In the genomic region with DNA sequence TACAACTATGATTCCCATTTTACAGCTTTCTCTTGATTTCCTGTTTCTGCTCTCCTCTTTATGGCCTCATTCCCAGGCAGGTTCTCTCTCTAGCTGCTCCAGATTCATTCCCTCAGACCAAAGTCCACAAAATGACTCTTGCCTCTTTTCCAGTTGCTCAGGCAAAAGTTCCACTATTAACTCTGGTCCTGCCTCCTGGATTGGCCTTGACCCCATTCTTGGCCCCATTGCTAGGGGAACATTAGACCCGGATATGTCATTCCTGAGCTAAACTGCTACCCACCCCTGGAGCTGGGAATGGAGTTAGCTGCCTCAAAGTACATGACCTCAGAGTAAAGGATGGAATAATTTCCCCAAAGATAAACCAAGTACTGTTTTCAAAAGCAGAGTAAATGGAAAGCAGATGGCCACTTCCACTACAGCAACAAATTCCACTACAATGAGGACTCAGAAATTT, we compare ENCODE assay signal across 16 cellular contexts.
DNase-seq lines count a peak whose midpoint lies in the region; ATAC-seq and TF ChIP-seq lines count a peak whose summit lies in the region.
"Had no signal": no experiment of that assay in that cellular context is flagged by ENCODE, and none has a peak within 500 bp of the region (broad histone marks: within the 10 kb centered on the region; RNA-seq: fewer than 3 reads in every experiment).

No MANE protein-coding gene starts in this region.

- no peak overlapping the region for H3K56ac ChIP-seq in mesendoderm (ENCODE audit: low read length)

- H2BK15ac ChIP-seq in mesendoderm (replicated peaks; ENCODE audit: low read depth), result no peak overlapping the region

- CTCF ChIA-PET in AG04450 (lab: Charles Lee), result interaction anchor here (0.7 kb wide), 2 partner anchors 191 to 333 kb away, joined by 3 to 4 read pairs; no protein-coding TSS in a partner anchor

- peak overlapping the region; percentile 22 for H3K27ac ChIP-seq in AG04450 (ENCODE audit: low read depth, low read length)
- peak overlapping the region; percentile 53 for H3K27ac ChIP-seq in neural cell (ENCODE audit: low read length)
- no peak overlapping the region for H3K27ac ChIP-seq in mesendoderm (ENCODE audit: low read depth, low read length)
- H3K27ac ChIP-seq: PC-9 had no signal

- no peaks in the 10 kb centered on the region for H3K79me1 ChIP-seq in mesendoderm (ENCODE audit: low read length)

- no peak overlapping the region for H4K8ac ChIP-seq in mesendoderm (ENCODE audit: low read depth, low read length)

- ATAC-seq in left cardiac atrium, result peak in 1 of 2 donors; percentile 96
- no peak for ATAC-seq in HG03108 (IDR thresholded peaks at IDR 0.05; ENCODE audit: unreplicated experiment)
- ATAC-seq: activated naive CD8-positive, alpha-beta T cell treated with anti-CD3 and anti-CD28 coated beads, Interleukin-2, amount 50 U/mL, for 24 hours; naive thymus-derived CD4-positive, alpha-beta T cell had no signal

- no peaks in the 10 kb centered on the region for H3F3A ChIP-seq in neural cell (ENCODE audit: insufficient read depth, low read length, poor library complexity, severe bottlenecking)

- H3K4ac ChIP-seq in mesendoderm (ENCODE audit: low read depth, low read length), result no peak overlapping the region

- no peaks in the 10 kb centered on the region for H3K27me3 ChIP-seq in AG04450 (ENCODE audit: control insufficient read depth, insufficient read depth, low read length)
- H3K27me3 ChIP-seq in neural cell (ENCODE audit: insufficient read depth, low read depth, low read length), result no peaks in the 10 kb centered on the region
- no peaks in the 10 kb centered on the region for H3K27me3 ChIP-seq in mesendoderm (ENCODE audit: insufficient read depth, low read length, poor library complexity)

- H3K4me3 ChIP-seq in AG04450 (ENCODE audit: low read depth, low read length) (no peak overlapping the region), neural cell (ENCODE audit: low read length) (no peak overlapping the region), mesendoderm (ENCODE audit: low read length) (no peak overlapping the region)
- H3K4me3 ChIP-seq: PC-9 had no signal

- TF ChIP-seq CTCF in AG04450 (IDR thresholded peaks at IDR 0.05; ENCODE audit: low read depth, low read length), result no peak
- TF ChIP-seq CTCF in neural cell (IDR thresholded peaks at IDR 0.05; ENCODE audit: poor library complexity, severe bottlenecking), result no peak

- no peaks in the 10 kb centered on the region for H3K9me2 ChIP-seq in neural cell (ENCODE audit: insufficient read depth, low read length)

- H3K9ac ChIP-seq in neural cell (ENCODE audit: low read length) (no peak overlapping the region), mesendoderm (ENCODE audit: low read length) (no peak overlapping the region)

- no peak overlapping the region for H4K5ac ChIP-seq in mesendoderm (ENCODE audit: low read length)

- no peak overlapping the region for H2BK120ac ChIP-seq in mesendoderm (ENCODE audit: low read depth, low read length)

- WGBS in mesendoderm (ENCODE audit: extremely low coverage, insufficient coverage, low lambda C conversion rate), result no CpG with 5 or more reads among the region's 1 CpG

- no peak overlapping the region for H3K18ac ChIP-seq in mesendoderm (ENCODE audit: low read length)

- TF ChIP-seq EP300 in neural cell (conservative IDR thresholded peaks at IDR 0.05; ENCODE audit: poor library complexity, severe bottlenecking), result no peak

- H4K20me1 ChIP-seq in neural cell (ENCODE audit: insufficient read depth), result no peaks in the 10 kb centered on the region

- no peaks in the 10 kb centered on the region for H3K4me1 ChIP-seq in mesendoderm (ENCODE audit: control insufficient read depth, low read depth, low read length)

- no peak overlapping the region for H3K23ac ChIP-seq in mesendoderm (ENCODE audit: low read length)

- intact Hi-C loops in left cardiac atrium (cut with DNase I), result loop anchor here in 1 of 2 donors (10.0 kb wide), 1 partner anchor 144 kb away; no protein-coding TSS in a partner anchor

- no peak for TF ChIP-seq RAD21 in neural cell (conservative IDR thresholded peaks at IDR 0.05)

- peak overlapping the region; percentile 6 for H3K4me2 ChIP-seq in neural cell (ENCODE audit: low read length)
- H3K4me2 ChIP-seq in mesendoderm (ENCODE audit: low read length), result no peak overlapping the region
- H3K4me2 ChIP-seq: PC-9 had no signal

- no peaks in the 10 kb centered on the region for H3K9me3 ChIP-seq in AG04450 (ENCODE audit: control insufficient read depth, insufficient read depth, low read length)
- no peaks in the 10 kb centered on the region for H3K9me3 ChIP-seq in neural cell (ENCODE audit: low read length)

- H3K79me2 ChIP-seq in neural cell (replicated peaks; ENCODE audit: insufficient read depth, low read length) (no peaks in the 10 kb centered on the region), mesendoderm (ENCODE audit: control insufficient read depth, insufficient read depth, low read length) (no peaks in the 10 kb centered on the region)

- no peak overlapping the region for H2AFZ ChIP-seq in neural cell (ENCODE audit: low read depth, low read length)
- H2AFZ ChIP-seq: PC-9 had no signal

- no peak overlapping the region for H2BK5ac ChIP-seq in mesendoderm (ENCODE audit: low read length)

- DNase-seq in AG04450 (ENCODE audit: low read depth, low spot score) (peak; percentile 6), amniotic stem cell (lab: John Stamatoyannopoulos, UW) (peak; percentile 40), left cardiac atrium (peak; percentile 29), mesendoderm (no peak), NCI-H1930 (lab: John Stamatoyannopoulos, UW) (no peak)
- no peak for DNase-seq in activated CD4-positive, alpha-beta T cell treated with anti-CD3 and anti-CD28 coated beads, Interleukin-2, amount 50 U/mL, for 48 hours
- DNase-seq: activated CD4-positive, alpha-beta T cell treated with anti-CD3 and anti-CD28 coated beads, Interleukin-2, amount 50 U/mL, for 4 hours; activated naive CD8-positive, alpha-beta T cell treated with anti-CD3 and anti-CD28 coated beads, Interleukin-2, amount 50 U/mL, for 24 hours; HFFc6; naive thymus-derived CD4-positive, alpha-beta T cell; NCI-H2107; NCI-H69; PC-9; stimulated activated CD4-positive, alpha-beta T cell treated with anti-CD3 and anti-CD28 coated beads, Interleukin-2, amount 100 ng/mL, for 48 hours had no signal

- H3K36me3 ChIP-seq in neural cell (ENCODE audit: insufficient read depth, low read length) (no peaks in the 10 kb centered on the region), mesendoderm (ENCODE audit: control insufficient read depth, insufficient read depth, low read length) (no peaks in the 10 kb centered on the region)

- H2AK5ac ChIP-seq in mesendoderm (ENCODE audit: low read length), result no peak overlapping the region

- POLR2A ChIA-PET in AG04450 (lab: Yijun Ruan, JAX), result no interaction called here

TF ChIP-seq in neural cell, 6 proteins besides CTCF, POLR2A, EP300 and RAD21:
- TF ChIP-seq REST (IDR thresholded peaks at IDR 0.05; ENCODE audit: borderline replicate concordance), result no peak
- TF ChIP-seq EZH2 (IDR thresholded peaks at IDR 0.05; ENCODE audit: borderline replicate concordance, insufficient read depth, low read length, poor library complexity, severe bottlenecking), result no peak
- TF ChIP-seq POLR2AphosphoS5 (IDR thresholded peaks at IDR 0.05), result no peak
- TF ChIP-seq SMC3 (conservative IDR thresholded peaks at IDR 0.05; ENCODE audit: poor library complexity), result no peak
- no peak for TF ChIP-seq MXI1 (conservative IDR thresholded peaks at IDR 0.05; ENCODE audit: poor library complexity, severe bottlenecking)
- no peak for TF ChIP-seq TAF1 (IDR thresholded peaks at IDR 0.05; ENCODE audit: low read depth)

Comparison
In these comparisons a context has a peak if more than half of its experiments do, and no peak if none do; other contexts are left out.
1. DNase-seq: peak in AG04450 (single experiment), amniotic stem cell (single experiment) and left cardiac atrium (single experiment); none in mesendoderm (single experiment), NCI-H1930 (0 of 2) and activated CD4-positive, alpha-beta T cell treated with anti-CD3 and anti-CD28 coated beads, Interleukin-2, amount 50 U/mL, for 48 hours (0 of 2).